ENCODE assay signal across 13 cellular contexts in genomic region chr1:234718509-234719453, GRCh38.
DNase-seq lines count a peak whose midpoint lies in the region; ATAC-seq and TF ChIP-seq lines count a peak whose summit lies in the region.
"Had no signal": no experiment of that assay in that cellular context is flagged by ENCODE, and none has a peak within 500 bp of the region (broad histone marks: within the 10 kb centered on the region; RNA-seq: fewer than 3 reads in every experiment).

No MANE protein-coding gene starts in this region.

- H3K9me3 ChIP-seq in esophagus squamous epithelium: no peaks in the 10 kb centered on the region
- no peaks in the 10 kb centered on the region for H3K9me3 ChIP-seq in upper lobe of left lung

- H3K9me3 Mint-ChIP-seq in activated naive CD4-positive, alpha-beta T cell treated with anti-CD3 and anti-CD28 coated beads, Interleukin-2, amount 50 U/mL, for 24 hours: no peaks in the 10 kb centered on the region
- no peaks in the 10 kb centered on the region for H3K9me3 Mint-ChIP-seq in activated naive CD4-positive, alpha-beta T cell treated with anti-CD3 and anti-CD28 coated beads, Interleukin-2, amount 10 ng/mL, durations not matched to agents 7 days and 5 days
- no peaks in the 10 kb centered on the region for H3K9me3 Mint-ChIP-seq in osteocyte (ENCODE audit: unreplicated experiment)
- no peaks in the 10 kb centered on the region for H3K9me3 Mint-ChIP-seq in activated T-cell treated with anti-CD3 and anti-CD28 coated beads, Interleukin-2, amount 50 U/mL, for 72 hours
- H3K9me3 Mint-ChIP-seq: endodermal cell; stimulated activated naive CD8-positive, alpha-beta T cell treated with anti-CD3 and anti-CD28 coated beads, Interleukin-15, Interleukin-2, amounts not matched to agents 100 ng/mL and 50 ng/mL, for 24 hours had no signal

- TF ChIP-seq POLR2A in esophagus squamous epithelium (IDR thresholded peaks at IDR 0.05) (no peak), upper lobe of left lung (IDR thresholded peaks at IDR 0.05) (no peak)

- 72 to 82% methylated on average over 10 of the region's 10 CpGs for WGBS in esophagus squamous epithelium, 2 donors
- WGBS in upper lobe of left lung, 2 donors: 63 to 73% methylated on average over 10 of the region's 10 CpGs

- TF ChIP-seq CTCF in esophagus squamous epithelium (IDR thresholded peaks at IDR 0.05) (no peak), osteocyte (IDR thresholded peaks at IDR 0.05) (no peak), upper lobe of left lung (IDR thresholded peaks at IDR 0.05) (no peak)

- ATAC-seq in upper lobe of left lung (ENCODE audit: low FRiP score in 2 of 2) (no peak), HG02642 (IDR thresholded peaks at IDR 0.05; ENCODE audit: poor library complexity, unreplicated experiment) (no peak)
- ATAC-seq in activated T-cell treated with anti-CD3 and anti-CD28 coated beads, Interleukin-2, amount 50 U/mL, for 72 hours (replicated peaks in 1 of 2): no peak

- H3K4me1 Mint-ChIP-seq in activated naive CD4-positive, alpha-beta T cell treated with anti-CD3 and anti-CD28 coated beads, Interleukin-2, amount 50 U/mL, for 24 hours: peaks cover 37% of the 10 kb centered on the region
- peaks cover 28% of the 10 kb centered on the region for H3K4me1 Mint-ChIP-seq in activated naive CD4-positive, alpha-beta T cell treated with anti-CD3 and anti-CD28 coated beads, Interleukin-2, amount 10 ng/mL, durations not matched to agents 7 days and 5 days
- peaks cover 60% of the 10 kb centered on the region for H3K4me1 Mint-ChIP-seq in osteocyte (ENCODE audit: unreplicated experiment)
- H3K4me1 Mint-ChIP-seq in activated T-cell treated with anti-CD3 and anti-CD28 coated beads, Interleukin-2, amount 50 U/mL, for 72 hours (ENCODE audit: low read depth): peaks cover 38% of the 10 kb centered on the region

- H3K36me3 Mint-ChIP-seq in activated naive CD4-positive, alpha-beta T cell treated with anti-CD3 and anti-CD28 coated beads, Interleukin-2, amount 50 U/mL, for 24 hours: no peaks in the 10 kb centered on the region
- no peaks in the 10 kb centered on the region for H3K36me3 Mint-ChIP-seq in activated naive CD4-positive, alpha-beta T cell treated with anti-CD3 and anti-CD28 coated beads, Interleukin-2, amount 10 ng/mL, durations not matched to agents 7 days and 5 days
- H3K36me3 Mint-ChIP-seq in osteocyte (ENCODE audit: unreplicated experiment): no peaks in the 10 kb centered on the region
- H3K36me3 Mint-ChIP-seq in activated T-cell treated with anti-CD3 and anti-CD28 coated beads, Interleukin-2, amount 50 U/mL, for 72 hours (ENCODE audit: insufficient read depth in 2 of 2): no peaks in the 10 kb centered on the region

- H3K27ac Mint-ChIP-seq in activated naive CD4-positive, alpha-beta T cell treated with anti-CD3 and anti-CD28 coated beads, Interleukin-2, amount 50 U/mL, for 24 hours: peak overlapping the region; percentile 23
- no peak overlapping the region for H3K27ac Mint-ChIP-seq in activated naive CD4-positive, alpha-beta T cell treated with anti-CD3 and anti-CD28 coated beads, Interleukin-2, amount 10 ng/mL, durations not matched to agents 7 days and 5 days
- H3K27ac Mint-ChIP-seq in osteocyte (ENCODE audit: unreplicated experiment): peak overlapping the region; percentile 40
- no peak overlapping the region for H3K27ac Mint-ChIP-seq in activated T-cell treated with anti-CD3 and anti-CD28 coated beads, Interleukin-2, amount 50 U/mL, for 72 hours
- H3K27ac Mint-ChIP-seq: stimulated activated naive CD8-positive, alpha-beta T cell treated with anti-CD3 and anti-CD28 coated beads, Interleukin-15, Interleukin-2, amounts not matched to agents 100 ng/mL and 50 ng/mL, for 24 hours had no signal

- H3K4me1 ChIP-seq in esophagus squamous epithelium (peaks cover 46 to 83% (median 54%) of the 10 kb centered on the region in 3 donors), upper lobe of left lung (peaks cover 62 to 78% (median 73%) of the 10 kb centered on the region in 4 donors)

- intact Hi-C loops in esophagus squamous epithelium (cut with DNase I): no loop called here

- CTCF ChIA-PET in activated naive CD4-positive, alpha-beta T cell treated with anti-CD3 and anti-CD28 coated beads, Interleukin-2, amount 10 ng/mL, durations not matched to agents 7 days and 5 days (lab: Charles Lee): interaction anchor here (1.2 to 1.4 kb wide), 2 partner anchors 105 to 126 kb away, joined by 3 to 4 read pairs; no protein-coding TSS in a partner anchor

- H3K36me3 ChIP-seq in esophagus squamous epithelium (no peaks in the 10 kb centered on the region), upper lobe of left lung (no peaks in the 10 kb centered on the region)

- H3K4me3 Mint-ChIP-seq in activated naive CD4-positive, alpha-beta T cell treated with anti-CD3 and anti-CD28 coated beads, Interleukin-2, amount 50 U/mL, for 24 hours: no peak overlapping the region
- no peak overlapping the region for H3K4me3 Mint-ChIP-seq in activated naive CD4-positive, alpha-beta T cell treated with anti-CD3 and anti-CD28 coated beads, Interleukin-2, amount 10 ng/mL, durations not matched to agents 7 days and 5 days
- H3K4me3 Mint-ChIP-seq in osteocyte (ENCODE audit: unreplicated experiment): no peak overlapping the region
- no peak overlapping the region for H3K4me3 Mint-ChIP-seq in activated T-cell treated with anti-CD3 and anti-CD28 coated beads, Interleukin-2, amount 50 U/mL, for 72 hours
- H3K4me3 Mint-ChIP-seq: endodermal cell; stimulated activated naive CD8-positive, alpha-beta T cell treated with anti-CD3 and anti-CD28 coated beads, Interleukin-15, Interleukin-2, amounts not matched to agents 100 ng/mL and 50 ng/mL, for 24 hours had no signal

- H3K27me3 Mint-ChIP-seq in activated naive CD4-positive, alpha-beta T cell treated with anti-CD3 and anti-CD28 coated beads, Interleukin-2, amount 50 U/mL, for 24 hours: no peaks in the 10 kb centered on the region
- H3K27me3 Mint-ChIP-seq in activated naive CD4-positive, alpha-beta T cell treated with anti-CD3 and anti-CD28 coated beads, Interleukin-2, amount 10 ng/mL, durations not matched to agents 7 days and 5 days: peaks cover 13% of the 10 kb centered on the region
- no peaks in the 10 kb centered on the region for H3K27me3 Mint-ChIP-seq in osteocyte (ENCODE audit: unreplicated experiment)
- no peaks in the 10 kb centered on the region for H3K27me3 Mint-ChIP-seq in activated T-cell treated with anti-CD3 and anti-CD28 coated beads, Interleukin-2, amount 50 U/mL, for 72 hours (ENCODE audit: low read depth)
- H3K27me3 Mint-ChIP-seq: stimulated activated naive CD8-positive, alpha-beta T cell treated with anti-CD3 and anti-CD28 coated beads, Interleukin-15, Interleukin-2, amounts not matched to agents 100 ng/mL and 50 ng/mL, for 24 hours had no signal

- DNase-seq in activated naive CD4-positive, alpha-beta T cell treated with anti-CD3 and anti-CD28 coated beads, Interleukin-2, amount 10 ng/mL, durations not matched to agents 7 days and 5 days: no peak
- DNase-seq in esophagus squamous epithelium (lab: John Stamatoyannopoulos, UW) (no peak), osteocyte (ENCODE audit: extremely low spot score, unreplicated experiment) (no peak), upper lobe of left lung (no peak)
- DNase-seq in activated T-cell treated with anti-CD3 and anti-CD28 coated beads, Interleukin-2, amount 50 U/mL, for 72 hours: no peak
- no peak for DNase-seq in activated CD4-positive, CD25-positive, alpha-beta regulatory T cell (lab: John Stamatoyannopoulos, UW)
- DNase-seq: 8988T, endodermal cell, Karpas-422, NCI-H774 had no signal

- H3K27me3 ChIP-seq in esophagus squamous epithelium (no peaks in the 10 kb centered on the region), upper lobe of left lung (no peaks in the 10 kb centered on the region)

- TF ChIP-seq EP300 in upper lobe of left lung (IDR thresholded peaks at IDR 0.05): no peak

- H3K4me3 ChIP-seq in esophagus squamous epithelium (no peak overlapping the region), upper lobe of left lung (no peak overlapping the region)

- H3K27ac ChIP-seq in esophagus squamous epithelium (peak overlapping the region; percentile 94 to 98 (median 96)), upper lobe of left lung (peak overlapping the region; percentile 93 to 98 (median 96))

Comparison
In these comparisons a context has a peak if more than half of its experiments do, and no peak if none do; other contexts are left out.
1. H3K27ac Mint-ChIP-seq: peak in activated naive CD4-positive, alpha-beta T cell treated with anti-CD3 and anti-CD28 coated beads, Interleukin-2, amount 50 U/mL, for 24 hours (single experiment) and osteocyte (single experiment); none in activated naive CD4-positive, alpha-beta T cell treated with anti-CD3 and anti-CD28 coated beads, Interleukin-2, amount 10 ng/mL, durations not matched to agents 7 days and 5 days (single experiment) and activated T-cell treated with anti-CD3 and anti-CD28 coated beads, Interleukin-2, amount 50 U/mL, for 72 hours (single experiment).